Comparison of ENCODE assay signal across 8 cellular contexts in genomic region chr7:32942783-32943653, GRCh38. TPM values are rescaled to one million over a fixed set of nuclear protein-coding genes. Genes with fewer than 3 reads are reported as not detected.
DNase-seq lines count a peak whose midpoint lies in the region; ATAC-seq and TF ChIP-seq lines count a peak whose summit lies in the region.

No MANE protein-coding gene starts in this region.

- peak; percentile 84 for ATAC-seq in GM21576 (IDR thresholded peaks at IDR 0.05; ENCODE audit: unreplicated experiment)

- peaks cover 20% of the 10 kb centered on the region for H3K79me2 ChIP-seq in neural cell (replicated peaks; ENCODE audit: insufficient read depth, low read length)

- peak overlapping the region; percentile 65 for H2AFZ ChIP-seq in neural cell (ENCODE audit: low read depth, low read length)

- H3K9ac ChIP-seq in neural cell (ENCODE audit: low read length) (peak overlapping the region; percentile 81), stomach smooth muscle (ENCODE audit: low read length in 2 of 2) (peak overlapping the region; percentile 80)

- H3K27me3 ChIP-seq in neural cell (ENCODE audit: insufficient read depth, low read depth, low read length) (no peaks in the 10 kb centered on the region), stomach smooth muscle (ENCODE audit: control insufficient read depth in 1 of 2, insufficient read depth in 2 of 2, low read length in 2 of 2) (no peaks in the 10 kb centered on the region)

- H3K27ac ChIP-seq in neural cell (ENCODE audit: low read length) (peak overlapping the region; percentile 50), stomach smooth muscle (ENCODE audit: low read length) (peak overlapping the region; percentile 82)

- no peaks in the 10 kb centered on the region for H4K20me1 ChIP-seq in neural cell (ENCODE audit: insufficient read depth)

- H3K4me2 ChIP-seq in neural cell (ENCODE audit: low read length) = peak overlapping the region; percentile 45

- H3K4me3 ChIP-seq in fibroblast of villous mesenchyme (ENCODE audit: low read depth, low read length) = peak overlapping the region; percentile 84
- peak overlapping the region; percentile 86 for H3K4me3 ChIP-seq in neural cell (ENCODE audit: low read length)
- peak overlapping the region; percentile 69 to 86 for H3K4me3 ChIP-seq in stomach smooth muscle (ENCODE audit: low read length in 2 of 2)

- TF ChIP-seq RAD21 in neural cell (conservative IDR thresholded peaks at IDR 0.05) = peak; percentile 68

- H3K36me3 ChIP-seq in neural cell (ENCODE audit: insufficient read depth, low read length) (no peaks in the 10 kb centered on the region), stomach smooth muscle (ENCODE audit: control insufficient read depth in 2 of 2, insufficient read depth in 2 of 2, low read length in 2 of 2) (peaks cover 0 to 2% of the 10 kb centered on the region in 2 donors)

- no peaks in the 10 kb centered on the region for H3K9me2 ChIP-seq in neural cell (ENCODE audit: insufficient read depth, low read length)

- DNase-seq in DMS79 treated with DMSO at 0.1 percent for 48 hours (lab: John Stamatoyannopoulos, UW) (peak; percentile 62), HuH-7.5 (ENCODE audit: low spot score) (peak; percentile 93), RPMI8226 (peak; percentile 79), fibroblast of villous mesenchyme (ENCODE audit: low read depth) (peak; percentile 75)
- peak; percentile 89 for DNase-seq in activated effector memory CD4-positive, alpha-beta T cell treated with anti-CD3 and anti-CD28 coated beads, Interleukin-2, amount 50 U/mL, for 16 hours

- TF ChIP-seq EP300 in neural cell (conservative IDR thresholded peaks at IDR 0.05; ENCODE audit: poor library complexity, severe bottlenecking) = no peak

- TF ChIP-seq CTCF in fibroblast of villous mesenchyme (IDR thresholded peaks at IDR 0.05; ENCODE audit: insufficient read depth, low read depth, low read length) (peak; percentile 62), neural cell (IDR thresholded peaks at IDR 0.05; ENCODE audit: poor library complexity, severe bottlenecking) (peak; percentile 80)

- peaks cover 5% of the 10 kb centered on the region for H3F3A ChIP-seq in neural cell (ENCODE audit: insufficient read depth, low read length, poor library complexity, severe bottlenecking)

- peaks cover 13% of the 10 kb centered on the region for H3K4me1 ChIP-seq in stomach smooth muscle (ENCODE audit: control insufficient read depth, insufficient read depth, low read length)

- H3K9me3 ChIP-seq in neural cell (ENCODE audit: low read length) (no peaks in the 10 kb centered on the region), stomach smooth muscle (ENCODE audit: control insufficient read depth in 2 of 2, low read length in 2 of 2) (peaks cover 0 to 1% of the 10 kb centered on the region in 2 donors)

TF ChIP-seq in neural cell, 6 proteins besides CTCF, POLR2A, EP300 and RAD21:
- TF ChIP-seq SMC3 (conservative IDR thresholded peaks at IDR 0.05; ENCODE audit: poor library complexity) (peak; percentile 74), POLR2AphosphoS5 (IDR thresholded peaks at IDR 0.05) (peak; percentile 24), TAF1 (IDR thresholded peaks at IDR 0.05; ENCODE audit: low read depth) (no peak), EZH2 (IDR thresholded peaks at IDR 0.05; ENCODE audit: borderline replicate concordance, insufficient read depth, low read length, poor library complexity, severe bottlenecking) (no peak), MXI1 (conservative IDR thresholded peaks at IDR 0.05; ENCODE audit: poor library complexity, severe bottlenecking) (peak; percentile 74)

RNA-seq across cellular contexts. Expression of gene FKBP9, which starts 14.2 kb away (rescaled TPM):
- total RNA-seq in fibroblast of villous mesenchyme = 224 and 265 TPM in 2 replicates
- 2.8 and 3.4 TPM in 2 replicates for polyA plus RNA-seq in neural cell
- polyA minus RNA-seq in neural cell = 4.2 and 5.1 TPM in 2 replicates

RNA-seq across cellular contexts. Expression of gene KBTBD2, which starts 51.5 kb away (rescaled TPM):
- 39.6 and 54.8 TPM in 2 replicates for total RNA-seq in fibroblast of villous mesenchyme
- 68.4 and 70.1 TPM in 2 replicates for polyA plus RNA-seq in neural cell
- polyA minus RNA-seq in neural cell = 112 and 113 TPM in 2 replicates

Comparison
In these comparisons a context has a peak if more than half of its experiments do, and no peak if none do; other contexts are left out.
1. Peak in every context shown above with its lines: DNase-seq, ATAC-seq, H3K4me3 ChIP-seq and H3K27ac ChIP-seq.